In genomic region chr4:180538384-180539052, GRCh38 we compare ENCODE assay signal across 17 cellular contexts.
"Had no signal": no experiment of that assay in that cellular context is flagged by ENCODE, and none has a peak within 500 bp of the region (broad histone marks: within the 10 kb centered on the region; RNA-seq: fewer than 3 reads in every experiment).

No MANE protein-coding gene starts in this region.

- H3K4me1 Mint-ChIP-seq: activated naive CD4-positive, alpha-beta T cell treated with anti-CD3 and anti-CD28 coated beads, Interleukin-2, amount 10 ng/mL, durations not matched to agents 7 days and 5 days; stimulated activated effector memory CD8-positive, alpha-beta T cell treated with anti-CD3 and anti-CD28 coated beads, Interleukin-12 subunit alpha, Interleukin-12 subunit beta, amount 100 ng/mL, for 72 hours had no signal

- H3K27me3 ChIP-seq: ascending aorta, breast epithelium, heart left ventricle, ovary had no signal

- H3K36me3 Mint-ChIP-seq: activated naive CD4-positive, alpha-beta T cell treated with anti-CD3 and anti-CD28 coated beads, Interleukin-2, amount 10 ng/mL, durations not matched to agents 7 days and 5 days; stimulated activated effector memory CD8-positive, alpha-beta T cell treated with anti-CD3 and anti-CD28 coated beads, Interleukin-12 subunit alpha, Interleukin-12 subunit beta, amount 100 ng/mL, for 72 hours had no signal

- H3K4me3 ChIP-seq: ascending aorta, breast epithelium, heart left ventricle, lower lobe of right lung, ovary, thoracic aorta had no signal

- H3K27ac ChIP-seq: ascending aorta, breast epithelium, heart left ventricle, lower lobe of right lung, ovary, thoracic aorta had no signal

- H3K36me3 ChIP-seq: ascending aorta, breast epithelium, heart left ventricle, lower lobe of right lung, ovary, thoracic aorta had no signal

- H3K27me3 Mint-ChIP-seq: activated naive CD4-positive, alpha-beta T cell treated with anti-CD3 and anti-CD28 coated beads, Interleukin-2, amount 10 ng/mL, durations not matched to agents 7 days and 5 days; dendritic cell treated with granulocyte-macrophage colony-stimulating factor and Interleukin-4, amounts not matched to agents 40 ng/mL and 50 ng/mL, for 4 days had no signal

- H3K4me3 Mint-ChIP-seq: activated naive CD4-positive, alpha-beta T cell treated with anti-CD3 and anti-CD28 coated beads, Interleukin-2, amount 10 ng/mL, durations not matched to agents 7 days and 5 days; dendritic cell treated with granulocyte-macrophage colony-stimulating factor and Interleukin-4, amounts not matched to agents 40 ng/mL and 50 ng/mL, for 4 days; stimulated activated effector memory CD8-positive, alpha-beta T cell treated with anti-CD3 and anti-CD28 coated beads, Interleukin-12 subunit alpha, Interleukin-12 subunit beta, amount 100 ng/mL, for 72 hours had no signal

- H3K4me1 ChIP-seq: ascending aorta, breast epithelium, heart left ventricle, lower lobe of right lung had no signal

- H3K9me3 Mint-ChIP-seq: activated naive CD4-positive, alpha-beta T cell treated with anti-CD3 and anti-CD28 coated beads, Interleukin-2, amount 10 ng/mL, durations not matched to agents 7 days and 5 days; dendritic cell treated with granulocyte-macrophage colony-stimulating factor and Interleukin-4, amounts not matched to agents 40 ng/mL and 50 ng/mL, for 4 days had no signal

- H3K27ac Mint-ChIP-seq: activated naive CD4-positive, alpha-beta T cell treated with anti-CD3 and anti-CD28 coated beads, Interleukin-2, amount 10 ng/mL, durations not matched to agents 7 days and 5 days; activated T-helper 2 cell treated with anti-CD3 and anti-CD28 coated beads, Interferon-gamma antibody, Interleukin-2, Interleukin-4, amounts not matched to agents 10 μg/mL and 5 μg/mL and 100 μg/mL, durations not matched to agents 14 hours and 24 hours and 36 hours; dendritic cell treated with granulocyte-macrophage colony-stimulating factor and Interleukin-4, amounts not matched to agents 40 ng/mL and 50 ng/mL, for 4 days; stimulated activated effector memory CD8-positive, alpha-beta T cell treated with anti-CD3 and anti-CD28 coated beads, Interleukin-12 subunit alpha, Interleukin-12 subunit beta, amount 100 ng/mL, for 72 hours had no signal

- H3K9me3 ChIP-seq: ascending aorta, breast epithelium, heart left ventricle, lower lobe of right lung, ovary, thoracic aorta had no signal

- DNase-seq: activated naive CD4-positive, alpha-beta T cell treated with anti-CD3 and anti-CD28 coated beads, Interleukin-2, amount 10 ng/mL, durations not matched to agents 7 days and 5 days; cerebellar nuclear complex; effector memory CD4-positive, alpha-beta T cell; foreskin melanocyte; heart left ventricle; left cardiac atrium; lower lobe of right lung; ovary; stimulated activated CD4-positive, alpha-beta T cell treated with anti-CD3 and anti-CD28 coated beads, Interleukin-12 subunit alpha, Interleukin-12 subunit beta, amount 100 ng/mL, for 4 hours; stimulated activated CD4-positive, alpha-beta T cell treated with anti-CD3 and anti-CD28 coated beads, Interleukin-2, amount 100 ng/mL, for 24 hours; T-helper 9 cell had no signal
